ENCODE assay signal across 8 cellular contexts in genomic region chr16:74868501-74868900, GRCh38.
A peak's percentile ranks its signal among the peaks of the same experiment; 100 is the strongest.
DNase-seq lines count a peak whose midpoint lies in the region; ATAC-seq and TF ChIP-seq lines count a peak whose summit lies in the region.

No MANE protein-coding gene starts in this region.

- peaks cover 12% of the 10 kb centered on the region for H3K4me1 ChIP-seq in CD4-positive, CD25-positive, alpha-beta regulatory T cell (ENCODE audit: control insufficient read depth, insufficient read depth, low read length, poor library complexity, severe bottlenecking)
- H3K4me1 ChIP-seq in endodermal cell (ENCODE audit: control insufficient read depth, insufficient read depth, low read length): no peaks in the 10 kb centered on the region
- H3K4me1 ChIP-seq in transverse colon: no peaks in the 10 kb centered on the region

- TF ChIP-seq POLR2A in transverse colon (IDR thresholded peaks at IDR 0.05): no peak

- H3K4me1 Mint-ChIP-seq in CD4-positive, CD25-positive, alpha-beta regulatory T cell: peaks cover 11 to 32% (median 12%) of the 10 kb centered on the region in 4 donors
- peaks cover 19% of the 10 kb centered on the region for H3K4me1 Mint-ChIP-seq in brain
- peaks cover 4% of the 10 kb centered on the region for H3K4me1 Mint-ChIP-seq in endodermal cell
- H3K4me1 Mint-ChIP-seq in progenitor cell of endocrine pancreas (ENCODE audit: low read depth): peaks cover 3% of the 10 kb centered on the region

- 27 to 51% methylated on average over 4 to 6 of the region's 6 CpGs for WGBS in endodermal cell (ENCODE audit: insufficient coverage in 1 of 2, insufficient read length in 1 of 2), 2 experiments
- WGBS in transverse colon (ENCODE audit: low coverage in 1 of 2), 2 donors: 9 to 19% methylated on average over 3 to 6 of the region's 6 CpGs

- peaks cover 4% of the 10 kb centered on the region for H3K36me3 ChIP-seq in CD4-positive, CD25-positive, alpha-beta regulatory T cell (ENCODE audit: control insufficient read depth, insufficient read depth, low read length)
- H3K36me3 ChIP-seq in endodermal cell (ENCODE audit: control insufficient read depth, insufficient read depth, low read length): peaks cover 12% of the 10 kb centered on the region
- peaks cover 0 to 1% (median 0%) of the 10 kb centered on the region in 4 donors for H3K36me3 ChIP-seq in transverse colon

- peak overlapping the region in 3 of 4 donors; percentile 3 to 86 (median 53) for H3K4me3 Mint-ChIP-seq in CD4-positive, CD25-positive, alpha-beta regulatory T cell
- H3K4me3 Mint-ChIP-seq in brain (no peak overlapping the region), endodermal cell (no peak overlapping the region), progenitor cell of endocrine pancreas (ENCODE audit: low read depth) (no peak overlapping the region)

- H3K27ac Mint-ChIP-seq in CD4-positive, CD25-positive, alpha-beta regulatory T cell: peak overlapping the region; percentile 79 to 89 (median 87)
- H3K27ac Mint-ChIP-seq in brain (peak overlapping the region in 4 of 5 experiments; percentile 1 to 30 (median 6)), endodermal cell (no peak overlapping the region), progenitor cell of endocrine pancreas (no peak overlapping the region)

- TF ChIP-seq CTCF in brain (conservative IDR thresholded peaks at IDR 0.05) (no peak), endodermal cell (conservative IDR thresholded peaks at IDR 0.05) (no peak), transverse colon (IDR thresholded peaks at IDR 0.05) (no peak), progenitor cell of endocrine pancreas (IDR thresholded peaks at IDR 0.05; ENCODE audit: unreplicated experiment) (no peak)

- intact Hi-C loops in transverse colon (cut with DNase I; ENCODE audit: low total_unique reads): no loop called here

- in situ Hi-C loops in transverse colon (cut with MboI; ENCODE audit: low pct_ligation_motif_present in 1 of 4, low pct_unique_long_range_greater_than_20kb in 1 of 4, low sequenced_read_pairs in 3 of 4): loop anchor here (10.0 to 25.0 kb wide), 3 partner anchors 54 to 156 kb away; partner anchors contain the start of gene MLKL (in 2 of the 4)

- DNase-seq in CD4-positive, CD25-positive, alpha-beta regulatory T cell: peak in 2 of 3 donors; percentile 22 to 69
- DNase-seq in HPDE6-E6E7 (ENCODE audit: extremely low spot score) (peak; percentile 35), left kidney (ENCODE audit: low read depth, low spot score) (peak; percentile 68), endodermal cell (no peak), transverse colon (no peak), progenitor cell of endocrine pancreas (ENCODE audit: low spot score, unreplicated experiment) (no peak), mucosa of gallbladder (ENCODE audit: low spot score) (no peak)

- no peaks in the 10 kb centered on the region for H3K9me3 ChIP-seq in CD4-positive, CD25-positive, alpha-beta regulatory T cell (ENCODE audit: control insufficient read depth in 2 of 2, low read length in 2 of 2)
- H3K9me3 ChIP-seq in endodermal cell (ENCODE audit: control insufficient read depth, low read length) (no peaks in the 10 kb centered on the region), transverse colon (no peaks in the 10 kb centered on the region)

- no peaks in the 10 kb centered on the region for H3K9me3 Mint-ChIP-seq in CD4-positive, CD25-positive, alpha-beta regulatory T cell
- H3K9me3 Mint-ChIP-seq in brain: no peaks in the 10 kb centered on the region
- no peaks in the 10 kb centered on the region for H3K9me3 Mint-ChIP-seq in endodermal cell
- H3K9me3 Mint-ChIP-seq in progenitor cell of endocrine pancreas (ENCODE audit: low read depth): no peaks in the 10 kb centered on the region

- peak; percentile 74 to 76 for ATAC-seq in CD4-positive, CD25-positive, alpha-beta regulatory T cell (ENCODE audit: low read depth in 2 of 2)

- H3K36me3 Mint-ChIP-seq in CD4-positive, CD25-positive, alpha-beta regulatory T cell: peaks cover 9% of the 10 kb centered on the region
- H3K36me3 Mint-ChIP-seq in brain: peaks cover 17% of the 10 kb centered on the region
- H3K36me3 Mint-ChIP-seq in endodermal cell (ENCODE audit: low read depth): peaks cover 24% of the 10 kb centered on the region
- peaks cover 6% of the 10 kb centered on the region for H3K36me3 Mint-ChIP-seq in progenitor cell of endocrine pancreas (ENCODE audit: insufficient read depth)

- H3K27me3 ChIP-seq in CD4-positive, CD25-positive, alpha-beta regulatory T cell (ENCODE audit: control insufficient read depth, insufficient read depth, low read length): no peaks in the 10 kb centered on the region
- H3K27me3 ChIP-seq in endodermal cell (ENCODE audit: control insufficient read depth, insufficient read depth, low read length, poor library complexity, severe bottlenecking): no peaks in the 10 kb centered on the region
- no peaks in the 10 kb centered on the region for H3K27me3 ChIP-seq in transverse colon

- H3K9ac ChIP-seq in endodermal cell (ENCODE audit: extremely low read depth, low read length, poor library complexity, severe bottlenecking): no peak overlapping the region

- TF ChIP-seq EP300 in transverse colon (IDR thresholded peaks at IDR 0.05; ENCODE audit: low read depth): no peak

- peak overlapping the region; percentile 69 for H3K27ac ChIP-seq in CD4-positive, CD25-positive, alpha-beta regulatory T cell (ENCODE audit: insufficient read depth, low read length, poor library complexity, severe bottlenecking)
- H3K27ac ChIP-seq in endodermal cell (ENCODE audit: low read depth, low read length) (no peak overlapping the region), transverse colon (peak overlapping the region in 1 of 4 donors; percentile 7)

- no peaks in the 10 kb centered on the region for H3K27me3 Mint-ChIP-seq in CD4-positive, CD25-positive, alpha-beta regulatory T cell
- no peaks in the 10 kb centered on the region for H3K27me3 Mint-ChIP-seq in brain
- no peaks in the 10 kb centered on the region for H3K27me3 Mint-ChIP-seq in endodermal cell (ENCODE audit: insufficient read depth)
- H3K27me3 Mint-ChIP-seq in progenitor cell of endocrine pancreas: no peaks in the 10 kb centered on the region

- peak overlapping the region; percentile 43 for H3K4me3 ChIP-seq in CD4-positive, CD25-positive, alpha-beta regulatory T cell (ENCODE audit: low read depth, low read length)
- H3K4me3 ChIP-seq in endodermal cell (ENCODE audit: low read length): no peak overlapping the region
- H3K4me3 ChIP-seq in transverse colon: no peak overlapping the region

Comparison
In these comparisons a context has a peak if more than half of its experiments do, and no peak if none do; other contexts are left out.
1. DNase-seq: peak in CD4-positive, CD25-positive, alpha-beta regulatory T cell (2 of 3), HPDE6-E6E7 (single experiment) and left kidney (single experiment); none in endodermal cell (single experiment), transverse colon (single experiment), progenitor cell of endocrine pancreas (single experiment) and mucosa of gallbladder (single experiment).
2. H3K27ac Mint-ChIP-seq: peak in CD4-positive, CD25-positive, alpha-beta regulatory T cell (3 of 3) and brain (4 of 5); none in endodermal cell (single experiment) and progenitor cell of endocrine pancreas (single experiment).
3. H3K4me3 Mint-ChIP-seq: peak in CD4-positive, CD25-positive, alpha-beta regulatory T cell (3 of 4); none in brain (0 of 5), endodermal cell (single experiment) and progenitor cell of endocrine pancreas (single experiment).